In genomic region chr11:3642071-3642951, GRCh38 we compare ENCODE assay signal across 8 cellular contexts. TPM values are rescaled to one million over a fixed set of nuclear protein-coding genes. Genes with fewer than 3 reads are reported as not detected.
A peak's percentile ranks its signal among the peaks of the same experiment; 100 is the strongest.
DNase-seq lines count a peak whose midpoint lies in the region; ATAC-seq and TF ChIP-seq lines count a peak whose summit lies in the region.

No MANE protein-coding gene starts in this region.

- peak overlapping the region; percentile 60 for H3K4me3 Mint-ChIP-seq in activated CD4-positive, alpha-beta T cell treated with anti-CD3 and anti-CD28 coated beads for 36 hours

- CTCF ChIA-PET in activated CD4-positive, alpha-beta T cell treated with anti-CD3 and anti-CD28 coated beads for 36 hours (lab: Charles Lee), result no interaction called here

- DNase-seq in GM13976 (ENCODE audit: low spot score) (peak; percentile 87), NCI-H1417 treated with DMSO at 0.1 percent for 48 hours (lab: John Stamatoyannopoulos, UW) (peak; percentile 5), choroid plexus epithelial cell (ENCODE audit: low read depth) (peak; percentile 85), kidney glomerular epithelial cell (lab: John Stamatoyannopoulos, UW) (peak; percentile 71), GOT3 (lab: John Stamatoyannopoulos, UW) (no peak)
- peak; percentile 82 for DNase-seq in activated CD4-positive, alpha-beta T cell treated with anti-CD3 and anti-CD28 coated beads for 36 hours
- peak; percentile 5 to 70 for DNase-seq in stimulated activated CD4-positive, alpha-beta T cell treated with anti-CD3 and anti-CD28 coated beads, Interleukin-15, amount 100 ng/mL, for 48 hours (ENCODE audit: low read depth in 2 of 2)

- H3K36me3 Mint-ChIP-seq in activated CD4-positive, alpha-beta T cell treated with anti-CD3 and anti-CD28 coated beads for 36 hours (ENCODE audit: low read depth), result no peaks in the 10 kb centered on the region

- no peaks in the 10 kb centered on the region for H3K9me3 Mint-ChIP-seq in activated CD4-positive, alpha-beta T cell treated with anti-CD3 and anti-CD28 coated beads for 36 hours (ENCODE audit: low read depth)

- intact Hi-C loops in activated CD4-positive, alpha-beta T cell treated with anti-CD3 and anti-CD28 coated beads for 36 hours (cut with DNase I, micrococcal nuclease), result loop anchor here in 1 of 2 experiments (2.0 kb wide), 1 partner anchor 166 kb away; the partner anchor contains the start of gene PGAP2

- H3K27ac Mint-ChIP-seq in activated CD4-positive, alpha-beta T cell treated with anti-CD3 and anti-CD28 coated beads for 36 hours, result no peak overlapping the region

- TF ChIP-seq CTCF in GM13976 (IDR thresholded peaks at IDR 0.05; ENCODE audit: borderline replicate concordance, control extremely low read depth, extremely low read depth, insufficient read depth, missing control alignments), result no peak
- no peak for TF ChIP-seq CTCF in choroid plexus epithelial cell (conservative IDR thresholded peaks at IDR 0.05; ENCODE audit: low read depth, low read length)

- peak overlapping the region; percentile 62 for H3K4me3 ChIP-seq in choroid plexus epithelial cell (ENCODE audit: low read depth, low read length)

- POLR2A ChIA-PET in activated CD4-positive, alpha-beta T cell treated with anti-CD3 and anti-CD28 coated beads for 36 hours (lab: Charles Lee), result no interaction called here

- peak; percentile 99 for ATAC-seq in activated CD4-positive, alpha-beta T cell treated with anti-CD3 and anti-CD28 coated beads for 36 hours
- no peak for ATAC-seq in GM21786 (IDR thresholded peaks at IDR 0.05; ENCODE audit: unreplicated experiment)

- H3K27me3 Mint-ChIP-seq in activated CD4-positive, alpha-beta T cell treated with anti-CD3 and anti-CD28 coated beads for 36 hours, result peaks cover 22% of the 10 kb centered on the region

- in situ Hi-C loops in GM13976 (cut with MboI; ENCODE audit: low sequenced_read_pairs, unreplicated experiment), result no loop called here

- H3K4me1 Mint-ChIP-seq in activated CD4-positive, alpha-beta T cell treated with anti-CD3 and anti-CD28 coated beads for 36 hours, result peaks cover 6% of the 10 kb centered on the region

RNA-seq across cellular contexts. Expression of gene ART5, which starts 0.5 kb away (rescaled TPM):
- total RNA-seq in activated CD4-positive, alpha-beta T cell treated with anti-CD3 and anti-CD28 coated beads for 36 hours, result under 1 TPM in 1 of 2 experiments, not detected in 1; 0.23 TPM

RNA-seq across cellular contexts. Expression of gene ART1, which starts 2.6 kb away (rescaled TPM):
- total RNA-seq in activated CD4-positive, alpha-beta T cell treated with anti-CD3 and anti-CD28 coated beads for 36 hours, result not detected

RNA-seq across cellular contexts. Expression of gene CHRNA10, which starts 28.9 kb away (rescaled TPM):
- total RNA-seq in activated CD4-positive, alpha-beta T cell treated with anti-CD3 and anti-CD28 coated beads for 36 hours, result 1 to 10 TPM in 1 of 2 experiments, under 1 TPM in 1; 0.91 to 1.1 TPM
